In genomic region chr14:95522116-95522515, GRCh38 we compare ENCODE assay signal across 18 cellular contexts. TPM values are rescaled to one million over a fixed set of nuclear protein-coding genes. Genes with fewer than 3 reads are reported as not detected.
A peak's percentile ranks its signal among the peaks of the same experiment; 100 is the strongest.
DNase-seq lines count a peak whose midpoint lies in the region; ATAC-seq and TF ChIP-seq lines count a peak whose summit lies in the region.
"Had no signal": no experiment of that assay in that cellular context is flagged by ENCODE, and none has a peak within 500 bp of the region (broad histone marks: within the 10 kb centered on the region; RNA-seq: fewer than 3 reads in every experiment).

No MANE protein-coding gene starts in this region.

- no peaks in the 10 kb centered on the region for H3K9me3 Mint-ChIP-seq in T-cell
- H3K9me3 Mint-ChIP-seq in chondrocyte (ENCODE audit: low read depth), result no peaks in the 10 kb centered on the region
- H3K9me3 Mint-ChIP-seq in stimulated activated effector memory CD8-positive, alpha-beta T cell treated with anti-CD3 and anti-CD28 coated beads, Interleukin-12 subunit alpha, Interleukin-12 subunit beta, amount 100 ng/mL, for 72 hours, result no peaks in the 10 kb centered on the region
- H3K9me3 Mint-ChIP-seq: IgD-negative memory B cell had no signal

- intact Hi-C loops in Right ventricle myocardium superior (cut with DNase I) (no loop called here), cardiac septum (cut with DNase I) (no loop called here)

- H3K27ac Mint-ChIP-seq in T-cell (peak overlapping the region; percentile 95 to 98), chondrocyte (ENCODE audit: unreplicated experiment) (peak overlapping the region; percentile 100)
- H3K27ac Mint-ChIP-seq in stimulated activated effector memory CD8-positive, alpha-beta T cell treated with anti-CD3 and anti-CD28 coated beads, Interleukin-12 subunit alpha, Interleukin-12 subunit beta, amount 100 ng/mL, for 72 hours, result peak overlapping the region; percentile 94
- H3K27ac Mint-ChIP-seq: IgD-negative memory B cell had no signal

- ATAC-seq in Right ventricle myocardium superior (ENCODE audit: poor library complexity) (no peak), T-cell (replicated peaks in 1 of 4) (no peak), HG03175 (IDR thresholded peaks at IDR 0.05; ENCODE audit: unreplicated experiment) (no peak)
- ATAC-seq in stimulated activated effector memory CD8-positive, alpha-beta T cell treated with anti-CD3 and anti-CD28 coated beads, Interleukin-12 subunit alpha, Interleukin-12 subunit beta, amount 100 ng/mL, for 72 hours, result no peak

- CTCF ChIA-PET in T-cell (lab: Charles Lee), result interaction anchor here (1.3 to 2.1 kb wide), 4 partner anchors 9 to 78 kb away, joined by 3 to 13 read pairs (median 9); no protein-coding TSS in a partner anchor

- H3K36me3 Mint-ChIP-seq in T-cell (no peaks in the 10 kb centered on the region), chondrocyte (ENCODE audit: low read depth) (no peaks in the 10 kb centered on the region)
- peaks cover 24% of the 10 kb centered on the region for H3K36me3 Mint-ChIP-seq in stimulated activated effector memory CD8-positive, alpha-beta T cell treated with anti-CD3 and anti-CD28 coated beads, Interleukin-12 subunit alpha, Interleukin-12 subunit beta, amount 100 ng/mL, for 72 hours
- H3K36me3 Mint-ChIP-seq: IgD-negative memory B cell had no signal

- H3K4me1 Mint-ChIP-seq in T-cell (peaks cover 92 to 96% (median 95%) of the 10 kb centered on the region in 3 donors), chondrocyte (ENCODE audit: low read depth) (peaks cover 87% of the 10 kb centered on the region)
- H3K4me1 Mint-ChIP-seq in stimulated activated effector memory CD8-positive, alpha-beta T cell treated with anti-CD3 and anti-CD28 coated beads, Interleukin-12 subunit alpha, Interleukin-12 subunit beta, amount 100 ng/mL, for 72 hours, result peaks cover 93% of the 10 kb centered on the region

- no peaks in the 10 kb centered on the region for H3K27me3 Mint-ChIP-seq in T-cell
- H3K27me3 Mint-ChIP-seq in chondrocyte (ENCODE audit: low read depth), result no peaks in the 10 kb centered on the region
- H3K27me3 Mint-ChIP-seq: IgD-negative memory B cell had no signal

- DNase-seq in Right ventricle myocardium superior, result peak; percentile 61
- DNase-seq in cardiac septum (ENCODE audit: low spot score), result no peak
- no peak for DNase-seq in T-cell
- no peak for DNase-seq in chondrocyte (ENCODE audit: low spot score)
- no peak for DNase-seq in stimulated activated effector memory CD8-positive, alpha-beta T cell treated with anti-CD3 and anti-CD28 coated beads, Interleukin-12 subunit alpha, Interleukin-12 subunit beta, amount 100 ng/mL, for 72 hours (ENCODE audit: low spot score in 2 of 2)
- DNase-seq in DMS153 treated with DMSO at 0.1 percent for 48 hours (lab: John Stamatoyannopoulos, UW; ENCODE audit: unreplicated experiment), result no peak
- DNase-seq in DMS79 treated with DMSO at 0.1 percent for 48 hours (lab: John Stamatoyannopoulos, UW), result no peak
- DNase-seq: DMS153; effector CD8-positive, alpha-beta T cell; hypothalamus; kidney glomerular epithelial cell; NCI-H2029; NCI-H510A treated with DMSO at 0.1 percent for 48 hours; occipital lobe; stimulated activated CD4-positive, alpha-beta T cell treated with anti-CD3 and anti-CD28 coated beads, Interleukin-2, amount 100 ng/mL, for 48 hours; thyroid gland had no signal

- POLR2A ChIA-PET in T-cell (lab: Charles Lee), result no interaction called here

- no peak for TF ChIP-seq CTCF in chondrocyte (IDR thresholded peaks at IDR 0.05)

- H3K4me3 Mint-ChIP-seq in T-cell (peak overlapping the region in 1 of 3 donors; percentile 86), chondrocyte (ENCODE audit: unreplicated experiment) (no peak overlapping the region)
- peak overlapping the region; percentile 85 for H3K4me3 Mint-ChIP-seq in stimulated activated effector memory CD8-positive, alpha-beta T cell treated with anti-CD3 and anti-CD28 coated beads, Interleukin-12 subunit alpha, Interleukin-12 subunit beta, amount 100 ng/mL, for 72 hours
- H3K4me3 Mint-ChIP-seq: IgD-negative memory B cell had no signal

RNA-seq across cellular contexts. Expression of gene SYNE3, which starts 5.7 kb away (rescaled TPM):
- total RNA-seq in Right ventricle myocardium superior (15.1 TPM), cardiac septum (12.4 TPM), T-cell (10 to 100 TPM; 55.6 to 92.3 (median 77.8) TPM), chondrocyte (21.4 to 22.3 TPM (median 22.0 TPM) in 3 replicates)

RNA-seq across cellular contexts. Expression of gene GLRX5, which starts 12.7 kb away (rescaled TPM):
- total RNA-seq in Right ventricle myocardium superior, result 85.4 TPM
- total RNA-seq in cardiac septum, result 61.8 TPM
- total RNA-seq in T-cell, result 10 to 100 TPM; 15.4 to 24.2 (median 16.0) TPM
- 30.9 to 38.9 TPM (median 33.4 TPM) in 3 replicates for total RNA-seq in chondrocyte
